Comparison of ENCODE assay signal across 9 cellular contexts in the genomic region with DNA sequence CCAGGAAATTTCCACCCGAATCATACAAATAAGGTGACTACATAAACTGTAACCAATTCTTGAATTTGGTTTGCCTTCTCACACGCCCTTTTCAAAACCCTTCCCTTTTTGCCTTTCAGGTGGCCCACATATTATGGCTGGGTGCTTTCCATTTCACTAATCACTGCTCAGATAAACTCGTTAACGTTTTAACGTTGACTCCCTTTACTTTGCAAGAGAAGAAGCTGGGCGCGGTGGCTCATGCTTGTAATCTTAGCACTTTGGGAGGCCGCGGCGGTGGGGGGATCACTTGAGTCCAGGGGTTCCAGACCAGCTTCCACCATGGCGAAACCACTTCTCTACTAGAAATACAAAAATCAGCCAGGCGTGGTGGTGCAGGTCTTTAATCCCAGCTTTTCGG. TPM values are rescaled to one million over a fixed set of nuclear protein-coding genes. Genes with fewer than 3 reads are reported as not detected.
DNase-seq lines count a peak whose midpoint lies in the region; ATAC-seq, FAIRE-seq and TF ChIP-seq lines count a peak whose summit lies in the region.
"Had no signal": no experiment of that assay in that cellular context is flagged by ENCODE, and none has a peak within 500 bp of the region (broad histone marks: within the 10 kb centered on the region; RNA-seq: fewer than 3 reads in every experiment).

No MANE protein-coding gene starts in this region.

- H3K4me1 Mint-ChIP-seq in T-helper 2 cell treated with Interferon-gamma antibody and Interleukin-4, amounts not matched to agents 5 μg/mL and 100 μg/mL, for 36 hours (ENCODE audit: low read depth) = peaks cover 1% of the 10 kb centered on the region
- peaks cover 7% of the 10 kb centered on the region for H3K4me1 Mint-ChIP-seq in activated CD4-positive, alpha-beta memory T cell treated with anti-CD3 and anti-CD28 coated beads for 36 hours (ENCODE audit: low read depth)
- peaks cover 10 to 14% of the 10 kb centered on the region in 2 donors for H3K4me1 Mint-ChIP-seq in immature natural killer cell
- peaks cover 11% of the 10 kb centered on the region for H3K4me1 Mint-ChIP-seq in stimulated activated naive CD8-positive, alpha-beta T cell treated with anti-CD3 and anti-CD28 coated beads, Interleukin-15, amount 100 ng/mL, for 72 hours

- H3K27ac Mint-ChIP-seq in T-helper 2 cell treated with Interferon-gamma antibody and Interleukin-4, amounts not matched to agents 5 μg/mL and 100 μg/mL, for 36 hours = no peak overlapping the region
- no peak overlapping the region for H3K27ac Mint-ChIP-seq in activated CD4-positive, alpha-beta memory T cell treated with anti-CD3 and anti-CD28 coated beads for 36 hours
- no peak overlapping the region for H3K27ac Mint-ChIP-seq in immature natural killer cell
- no peak overlapping the region for H3K27ac Mint-ChIP-seq in stimulated activated naive CD8-positive, alpha-beta T cell treated with anti-CD3 and anti-CD28 coated beads, Interleukin-15, amount 100 ng/mL, for 72 hours

- POLR2A ChIA-PET in activated CD4-positive, alpha-beta memory T cell treated with anti-CD3 and anti-CD28 coated beads for 36 hours (lab: Charles Lee) = no interaction called here

- CTCF ChIA-PET in activated CD4-positive, alpha-beta memory T cell treated with anti-CD3 and anti-CD28 coated beads for 36 hours (lab: Charles Lee) = no interaction called here

- DNase-seq in T-helper 2 cell treated with Interferon-gamma antibody and Interleukin-4, amounts not matched to agents 5 μg/mL and 100 μg/mL, for 36 hours (ENCODE audit: low spot score) = no peak
- DNase-seq in T-helper 2 cell = no peak
- no peak for DNase-seq in activated CD4-positive, alpha-beta memory T cell treated with anti-CD3 and anti-CD28 coated beads for 36 hours
- no peak for DNase-seq in immature natural killer cell
- no peak for DNase-seq in stimulated activated naive CD8-positive, alpha-beta T cell treated with anti-CD3 and anti-CD28 coated beads, Interleukin-15, amount 100 ng/mL, for 72 hours
- no peak for DNase-seq in NCI-H1092 (lab: John Stamatoyannopoulos, UW)
- DNase-seq in GM12892 (ENCODE audit: insufficient read length) = no peak
- no peak for DNase-seq in foreskin melanocyte

- peak overlapping the region; percentile 55 for H3K4me3 Mint-ChIP-seq in T-helper 2 cell treated with Interferon-gamma antibody and Interleukin-4, amounts not matched to agents 5 μg/mL and 100 μg/mL, for 36 hours
- H3K4me3 Mint-ChIP-seq in activated CD4-positive, alpha-beta memory T cell treated with anti-CD3 and anti-CD28 coated beads for 36 hours = peak overlapping the region; percentile 62
- peak overlapping the region; percentile 42 to 69 (median 54) for H3K4me3 Mint-ChIP-seq in immature natural killer cell
- H3K4me3 Mint-ChIP-seq in stimulated activated naive CD8-positive, alpha-beta T cell treated with anti-CD3 and anti-CD28 coated beads, Interleukin-15, amount 100 ng/mL, for 72 hours = peak overlapping the region; percentile 74 to 86

- H3K27me3 Mint-ChIP-seq in T-helper 2 cell treated with Interferon-gamma antibody and Interleukin-4, amounts not matched to agents 5 μg/mL and 100 μg/mL, for 36 hours (ENCODE audit: low read depth) = no peaks in the 10 kb centered on the region
- peaks cover 19% of the 10 kb centered on the region for H3K27me3 Mint-ChIP-seq in activated CD4-positive, alpha-beta memory T cell treated with anti-CD3 and anti-CD28 coated beads for 36 hours
- peaks cover 4 to 16% (median 7%) of the 10 kb centered on the region in 3 donors for H3K27me3 Mint-ChIP-seq in immature natural killer cell (ENCODE audit: low read depth in 3 of 3)
- H3K27me3 Mint-ChIP-seq in stimulated activated naive CD8-positive, alpha-beta T cell treated with anti-CD3 and anti-CD28 coated beads, Interleukin-15, amount 100 ng/mL, for 72 hours = peaks cover 33% of the 10 kb centered on the region

- ATAC-seq in stimulated activated naive CD8-positive, alpha-beta T cell treated with anti-CD3 and anti-CD28 coated beads, Interleukin-15, amount 100 ng/mL, for 72 hours = peak; percentile 52

- intact Hi-C loops in activated CD4-positive, alpha-beta memory T cell treated with anti-CD3 and anti-CD28 coated beads for 36 hours (cut with micrococcal nuclease) = no loop called here

- no peak for TF ChIP-seq POLR2A in GM12892 (IDR thresholded peaks at IDR 0.05; ENCODE audit: low read depth, low read length)

- no peaks in the 10 kb centered on the region for H3K36me3 Mint-ChIP-seq in T-helper 2 cell treated with Interferon-gamma antibody and Interleukin-4, amounts not matched to agents 5 μg/mL and 100 μg/mL, for 36 hours (ENCODE audit: low read depth)
- H3K36me3 Mint-ChIP-seq in activated CD4-positive, alpha-beta memory T cell treated with anti-CD3 and anti-CD28 coated beads for 36 hours = no peaks in the 10 kb centered on the region
- H3K36me3 Mint-ChIP-seq in immature natural killer cell = no peaks in the 10 kb centered on the region

- peaks cover 27% of the 10 kb centered on the region for H3K9me3 Mint-ChIP-seq in T-helper 2 cell treated with Interferon-gamma antibody and Interleukin-4, amounts not matched to agents 5 μg/mL and 100 μg/mL, for 36 hours
- H3K9me3 Mint-ChIP-seq in activated CD4-positive, alpha-beta memory T cell treated with anti-CD3 and anti-CD28 coated beads for 36 hours = peaks cover 4% of the 10 kb centered on the region
- peaks cover 0 to 3% (median under 1%) of the 10 kb centered on the region in 6 donors for H3K9me3 Mint-ChIP-seq in immature natural killer cell
- H3K9me3 Mint-ChIP-seq in stimulated activated naive CD8-positive, alpha-beta T cell treated with anti-CD3 and anti-CD28 coated beads, Interleukin-15, amount 100 ng/mL, for 72 hours = peaks cover 0 to 12% of the 10 kb centered on the region in 2 donors

- no peak for FAIRE-seq in GM12892 (lab: Jason Lieb, UNC)
- FAIRE-seq: colon had no signal

RNA-seq across cellular contexts. Expression of gene ZNF91, which starts 19.8 kb away (rescaled TPM):
- total RNA-seq in activated CD4-positive, alpha-beta memory T cell treated with anti-CD3 and anti-CD28 coated beads for 36 hours = 10 to 100 TPM; 34.7 to 39.0 TPM
- polyA plus RNA-seq in immature natural killer cell = 10 to 100 TPM; 14.5 to 48.1 (median 19.7) TPM
- polyA plus RNA-seq in GM12892 (2012; ENCODE audit: missing spikeins) = 14.4 TPM
